Comparison of ENCODE assay signal across 13 cellular contexts in genomic region chr2:101190753-101191516, GRCh38. TPM values are rescaled to one million over a fixed set of nuclear protein-coding genes. Genes with fewer than 3 reads are reported as not detected.
DNase-seq lines count a peak whose midpoint lies in the region; ATAC-seq, FAIRE-seq and TF ChIP-seq lines count a peak whose summit lies in the region.
"Had no signal": no experiment of that assay in that cellular context is flagged by ENCODE, and none has a peak within 500 bp of the region (broad histone marks: within the 10 kb centered on the region; RNA-seq: fewer than 3 reads in every experiment).

No MANE protein-coding gene starts in this region.

- WGBS in lung, 2 donors, result 27 to 31% methylated on average over 9 of the region's 9 CpGs

- H3K4me3 ChIP-seq in right atrium auricular region (no peak overlapping the region), lung (no peak overlapping the region)

- H3K27ac ChIP-seq in right atrium auricular region, result no peak overlapping the region
- H3K27ac ChIP-seq in lung (ENCODE audit: low read depth in 1 of 2, low read length in 1 of 2), result no peak overlapping the region

- H3K36me3 ChIP-seq in right atrium auricular region (no peaks in the 10 kb centered on the region), lung (ENCODE audit: control insufficient read depth in 2 of 2, insufficient read depth in 2 of 2, low read length in 2 of 2) (peaks cover 0 to 2% of the 10 kb centered on the region in 2 donors)

- H3K27me3 ChIP-seq in right atrium auricular region (no peaks in the 10 kb centered on the region), lung (ENCODE audit: control insufficient read depth, insufficient read depth) (no peaks in the 10 kb centered on the region)

- intact Hi-C loops in Right ventricle myocardium superior (cut with DNase I), result no loop called here

- H3K9me3 ChIP-seq in right atrium auricular region (no peaks in the 10 kb centered on the region), lung (ENCODE audit: control insufficient read depth in 2 of 2, insufficient read depth in 1 of 2, low read length in 1 of 2) (peaks cover 4% of the 10 kb centered on the region in 2 donors)
- H3K9me3 ChIP-seq: SK-N-SH had no signal

- no peak for TF ChIP-seq POLR2A in H54 (IDR thresholded peaks at IDR 0.05; ENCODE audit: low read depth, low read length)

- FAIRE-seq in H54 (lab: Jason Lieb, UNC), result no peak

- no peak for DNase-seq in Right ventricle myocardium superior
- no peak for DNase-seq in right atrium auricular region (ENCODE audit: low spot score)
- peak; percentile 9 for DNase-seq in amniotic epithelial cell (ENCODE audit: low read depth)
- no peak for DNase-seq in lung (ENCODE audit: low spot score)
- DNase-seq in H54 (ENCODE audit: insufficient read length, low spot score), result no peak
- no peak for DNase-seq in NCI-H774 (lab: John Stamatoyannopoulos, UW)
- no peak for DNase-seq in NCI-H2081 treated with DMSO at 0.1 percent for 48 hours (lab: John Stamatoyannopoulos, UW)
- DNase-seq: activated CD4-positive, CD25-positive, alpha-beta regulatory T cell treated with anti-CD3 and anti-CD28 coated beads, Interleukin-2, amount 50 U/mL, for 72 hours; activated gamma-delta T cell; central memory CD4-positive, alpha-beta T cell; kidney glomerular epithelial cell; SK-N-SH had no signal

- TF ChIP-seq CTCF in right atrium auricular region (IDR thresholded peaks at IDR 0.05), result no peak
- no peak for TF ChIP-seq CTCF in lung (IDR thresholded peaks at IDR 0.05; ENCODE audit: control extremely low read depth, extremely low read depth)

- H3K4me1 ChIP-seq in right atrium auricular region (no peaks in the 10 kb centered on the region), lung (ENCODE audit: control insufficient read depth in 2 of 2, insufficient read depth in 2 of 2, low read length in 2 of 2) (no peaks in the 10 kb centered on the region)

- peak; percentile 59 for ATAC-seq in Right ventricle myocardium superior (ENCODE audit: poor library complexity)
- peak; percentile 53 for ATAC-seq in lung (ENCODE audit: insufficient read depth, low FRiP score)
- ATAC-seq in HG02588 (IDR thresholded peaks at IDR 0.05; ENCODE audit: unreplicated experiment), result no peak

RNA-seq across cellular contexts. Expression of gene TBC1D8, which starts 39.8 kb away (rescaled TPM):
- total RNA-seq in Right ventricle myocardium superior, result 51.4 TPM
- 10 to 100 TPM; 42.3 to 50.3 TPM for total RNA-seq in right atrium auricular region
- total RNA-seq in lung, result 10 to 100 TPM; 35.4 to 40.7 TPM
- 10 to 100 TPM; 15.8 to 24.1 TPM for polyA plus RNA-seq in lung
